Comparison of ENCODE assay signal across 19 cellular contexts in genomic region chr7:148347981-148348380, GRCh38.
DNase-seq lines count a peak whose midpoint lies in the region; ATAC-seq and TF ChIP-seq lines count a peak whose summit lies in the region.
"Had no signal": no experiment of that assay in that cellular context is flagged by ENCODE, and none has a peak within 500 bp of the region (broad histone marks: within the 10 kb centered on the region; RNA-seq: fewer than 3 reads in every experiment).

No MANE protein-coding gene starts in this region.

- CTCF ChIA-PET in OCI-LY7 (lab: Charles Lee; ENCODE audit: unreplicated experiment): no interaction called here
- CTCF ChIA-PET in activated naive CD4-positive, alpha-beta T cell treated with anti-CD3 and anti-CD28 coated beads, Interleukin-2, amount 10 ng/mL, durations not matched to agents 7 days and 5 days (lab: Charles Lee): no interaction called here

- POLR2A ChIA-PET in OCI-LY7 (lab: Charles Lee): interaction anchor here (0.5 kb wide), 1 partner anchor 184 kb away, joined by 3 read pairs; no protein-coding TSS in a partner anchor

- WGBS in ectodermal cell, 2 experiments: 62 to 74% methylated on average over 4 of the region's 5 CpGs
- 12% methylated on average over 5 of the region's 5 CpGs for WGBS in smooth muscle cell (ENCODE audit: low lambda C conversion rate)

- no peaks in the 10 kb centered on the region for H3K4me1 ChIP-seq in OCI-LY7 (ENCODE audit: insufficient read depth, low read length, poor library complexity, severe bottlenecking)
- H3K4me1 ChIP-seq in ectodermal cell (ENCODE audit: control insufficient read depth, insufficient read depth, low read length): peaks cover 20% of the 10 kb centered on the region
- peaks cover 29% of the 10 kb centered on the region for H3K4me1 ChIP-seq in smooth muscle cell (ENCODE audit: low read depth)
- H3K4me1 ChIP-seq: BE2C, SJSA1 had no signal

- peaks cover 5% of the 10 kb centered on the region for H3K27me3 Mint-ChIP-seq in mesothelial cell of epicardium (ENCODE audit: low read depth)
- H3K27me3 Mint-ChIP-seq in activated T-cell treated with anti-CD3 and anti-CD28 coated beads, Interleukin-2, amount 50 U/mL, for 72 hours (ENCODE audit: low read depth): peaks cover 10% of the 10 kb centered on the region
- H3K27me3 Mint-ChIP-seq in activated naive CD4-positive, alpha-beta T cell treated with anti-CD3 and anti-CD28 coated beads, Interleukin-2, amount 10 ng/mL, durations not matched to agents 7 days and 5 days: peaks cover 2% of the 10 kb centered on the region
- H3K27me3 Mint-ChIP-seq: IgD-negative memory B cell had no signal

- H2AFZ ChIP-seq in OCI-LY7 (ENCODE audit: low read length): peak overlapping the region; percentile 21; the same call in 1 of the 2 replicates
- H2AFZ ChIP-seq in smooth muscle cell (ENCODE audit: low read depth): peak overlapping the region; percentile 68

- H3K4me3 ChIP-seq in OCI-LY7 (ENCODE audit: low read depth, low read length, poor library complexity, severe bottlenecking): no peak overlapping the region
- no peak overlapping the region for H3K4me3 ChIP-seq in ectodermal cell (ENCODE audit: insufficient read depth, low read depth, low read length)
- H3K4me3 ChIP-seq in smooth muscle cell: no peak overlapping the region
- H3K4me3 ChIP-seq: SJSA1 had no signal

- H3K36me3 ChIP-seq in OCI-LY7 (ENCODE audit: insufficient read depth, low read length) (no peaks in the 10 kb centered on the region), ectodermal cell (ENCODE audit: control insufficient read depth, insufficient read depth, low read length) (peaks cover 8% of the 10 kb centered on the region), smooth muscle cell (ENCODE audit: low read depth) (no peaks in the 10 kb centered on the region)
- H3K36me3 ChIP-seq: BE2C, SJSA1 had no signal

- H3K27ac ChIP-seq in OCI-LY7 (ENCODE audit: low read depth, low read length, poor library complexity, severe bottlenecking) (no peak overlapping the region), ectodermal cell (ENCODE audit: insufficient read depth, low read depth, low read length, poor library complexity, severe bottlenecking) (peak overlapping the region; percentile 37), smooth muscle cell (ENCODE audit: low read depth) (peak overlapping the region; percentile 33)
- H3K27ac ChIP-seq: SJSA1 had no signal

- no peaks in the 10 kb centered on the region for H4K20me1 ChIP-seq in OCI-LY7 (ENCODE audit: insufficient read depth, low read length)
- no peaks in the 10 kb centered on the region for H4K20me1 ChIP-seq in smooth muscle cell (ENCODE audit: low read depth)

- H3K36me3 Mint-ChIP-seq in mesothelial cell of epicardium: no peaks in the 10 kb centered on the region
- no peaks in the 10 kb centered on the region for H3K36me3 Mint-ChIP-seq in activated T-cell treated with anti-CD3 and anti-CD28 coated beads, Interleukin-2, amount 50 U/mL, for 72 hours (ENCODE audit: insufficient read depth in 2 of 2)
- no peaks in the 10 kb centered on the region for H3K36me3 Mint-ChIP-seq in activated naive CD4-positive, alpha-beta T cell treated with anti-CD3 and anti-CD28 coated beads, Interleukin-2, amount 10 ng/mL, durations not matched to agents 7 days and 5 days

- DNase-seq in OCI-LY7 (ENCODE audit: low spot score): no peak
- DNase-seq in mesothelial cell of epicardium (ENCODE audit: low spot score in 2 of 2, unreplicated experiment in 2 of 2): no peak
- DNase-seq in smooth muscle cell (lab: John Stamatoyannopoulos, UW; ENCODE audit: unreplicated experiment): no peak
- DNase-seq in activated T-cell treated with anti-CD3 and anti-CD28 coated beads, Interleukin-2, amount 50 U/mL, for 72 hours: no peak
- DNase-seq in activated naive CD4-positive, alpha-beta T cell treated with anti-CD3 and anti-CD28 coated beads, Interleukin-2, amount 10 ng/mL, durations not matched to agents 7 days and 5 days: no peak
- DNase-seq: BE2C, DMS79, GOT3, MV-4-11, NCI-H1105 treated with DMSO at 0.1 percent for 48 hours, NCI-H2029 treated with DMSO at 0.1 percent for 48 hours, NCI-H226, NCI-H524, NCI-H774 had no signal

- TF ChIP-seq CTCF in OCI-LY7 (conservative IDR thresholded peaks at IDR 0.05; ENCODE audit: low read length): no peak
- TF ChIP-seq CTCF in mesothelial cell of epicardium (IDR thresholded peaks at IDR 0.05; ENCODE audit: unreplicated experiment): no peak
- TF ChIP-seq CTCF in smooth muscle cell (IDR thresholded peaks at IDR 0.05; ENCODE audit: borderline replicate concordance, insufficient read depth, poor library complexity, severe bottlenecking): no peak

- peak overlapping the region; percentile 78 for H3K27ac Mint-ChIP-seq in mesothelial cell of epicardium
- H3K27ac Mint-ChIP-seq in activated T-cell treated with anti-CD3 and anti-CD28 coated beads, Interleukin-2, amount 50 U/mL, for 72 hours: no peak overlapping the region
- no peak overlapping the region for H3K27ac Mint-ChIP-seq in activated naive CD4-positive, alpha-beta T cell treated with anti-CD3 and anti-CD28 coated beads, Interleukin-2, amount 10 ng/mL, durations not matched to agents 7 days and 5 days

- no peak overlapping the region for H3K4me2 ChIP-seq in OCI-LY7 (ENCODE audit: low read length)
- peak overlapping the region; percentile 79 for H3K4me2 ChIP-seq in smooth muscle cell

- intact Hi-C loops in OCI-LY7 (cut with micrococcal nuclease; ENCODE audit: unreplicated experiment): no loop called here

- peaks cover 12% of the 10 kb centered on the region for H3F3A ChIP-seq in smooth muscle cell (ENCODE audit: low read depth)

- H3K9ac ChIP-seq in smooth muscle cell (ENCODE audit: low read depth): no peak overlapping the region

- BruUV-seq in OCI-LY7 (replicated peaks; lab: Mats Ljungman, UMichigan): no TSS peak

- peaks cover 11% of the 10 kb centered on the region for H3K9me3 Mint-ChIP-seq in mesothelial cell of epicardium
- H3K9me3 Mint-ChIP-seq in activated T-cell treated with anti-CD3 and anti-CD28 coated beads, Interleukin-2, amount 50 U/mL, for 72 hours: no peaks in the 10 kb centered on the region
- H3K9me3 Mint-ChIP-seq in activated naive CD4-positive, alpha-beta T cell treated with anti-CD3 and anti-CD28 coated beads, Interleukin-2, amount 10 ng/mL, durations not matched to agents 7 days and 5 days: no peaks in the 10 kb centered on the region
- H3K9me3 Mint-ChIP-seq: IgD-negative memory B cell had no signal

- peak overlapping the region; percentile 33 for H3K4me3 Mint-ChIP-seq in mesothelial cell of epicardium
- H3K4me3 Mint-ChIP-seq in activated T-cell treated with anti-CD3 and anti-CD28 coated beads, Interleukin-2, amount 50 U/mL, for 72 hours: no peak overlapping the region
- H3K4me3 Mint-ChIP-seq in activated naive CD4-positive, alpha-beta T cell treated with anti-CD3 and anti-CD28 coated beads, Interleukin-2, amount 10 ng/mL, durations not matched to agents 7 days and 5 days: no peak overlapping the region
- H3K4me3 Mint-ChIP-seq: IgD-negative memory B cell had no signal

- H3K79me2 ChIP-seq in OCI-LY7 (ENCODE audit: insufficient read depth, low read depth, low read length): no peaks in the 10 kb centered on the region
- H3K79me2 ChIP-seq in smooth muscle cell (ENCODE audit: low read depth): no peaks in the 10 kb centered on the region

- peaks cover 14% of the 10 kb centered on the region for H3K4me1 Mint-ChIP-seq in mesothelial cell of epicardium
- H3K4me1 Mint-ChIP-seq in activated T-cell treated with anti-CD3 and anti-CD28 coated beads, Interleukin-2, amount 50 U/mL, for 72 hours (ENCODE audit: low read depth): no peaks in the 10 kb centered on the region
- H3K4me1 Mint-ChIP-seq in activated naive CD4-positive, alpha-beta T cell treated with anti-CD3 and anti-CD28 coated beads, Interleukin-2, amount 10 ng/mL, durations not matched to agents 7 days and 5 days: no peaks in the 10 kb centered on the region

- H3K27me3 ChIP-seq in ectodermal cell (ENCODE audit: control insufficient read depth, insufficient read depth, low read length, poor library complexity, severe bottlenecking): no peaks in the 10 kb centered on the region
- H3K27me3 ChIP-seq in smooth muscle cell (ENCODE audit: low read depth): no peaks in the 10 kb centered on the region
- H3K27me3 ChIP-seq: BE2C, SJSA1 had no signal

- no peaks in the 10 kb centered on the region for H3K9me3 ChIP-seq in OCI-LY7 (ENCODE audit: low read length)
- H3K9me3 ChIP-seq in ectodermal cell (ENCODE audit: control insufficient read depth, low read length): no peaks in the 10 kb centered on the region
- H3K9me3 ChIP-seq in smooth muscle cell (replicated peaks; ENCODE audit: low read depth): no peaks in the 10 kb centered on the region
- H3K9me3 ChIP-seq: BE2C, SJSA1 had no signal

- H3K9me2 ChIP-seq in OCI-LY7 (ENCODE audit: insufficient read depth, low read length): no peaks in the 10 kb centered on the region

- ATAC-seq in activated T-cell treated with anti-CD3 and anti-CD28 coated beads, Interleukin-2, amount 50 U/mL, for 72 hours (replicated peaks in 1 of 2): no peak
- ATAC-seq in GM19395 (IDR thresholded peaks at IDR 0.05; ENCODE audit: unreplicated experiment): no peak
- ATAC-seq: Right ventricle myocardium inferior had no signal
